14 cellular contexts compared by ENCODE assay signal in the genomic region with DNA sequence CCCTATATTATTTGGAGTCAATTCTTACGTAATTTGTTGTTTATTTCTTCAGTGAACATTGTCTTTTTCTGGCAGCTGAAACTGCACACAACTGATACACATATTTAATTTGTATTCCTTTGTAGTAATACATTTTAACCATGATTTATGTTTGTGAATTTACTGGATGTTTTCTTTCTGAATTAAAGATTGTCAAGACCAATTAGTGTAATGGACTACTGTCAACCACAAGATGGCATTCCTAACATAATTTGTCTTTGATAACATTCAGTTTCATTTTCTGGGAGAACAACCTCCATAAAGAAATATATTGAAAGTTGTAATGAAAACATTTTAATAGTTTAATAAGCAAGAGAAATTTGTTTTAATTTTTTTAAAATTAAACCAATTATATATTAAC. TPM values are rescaled to one million over a fixed set of nuclear protein-coding genes. Genes with fewer than 3 reads are reported as not detected.
DNase-seq lines count a peak whose midpoint lies in the region; ATAC-seq and TF ChIP-seq lines count a peak whose summit lies in the region.
"Had no signal": no experiment of that assay in that cellular context is flagged by ENCODE, and none has a peak within 500 bp of the region (broad histone marks: within the 10 kb centered on the region; RNA-seq: fewer than 3 reads in every experiment).

No MANE protein-coding gene starts in this region.

- TF ChIP-seq CTCF in OCI-LY7 (conservative IDR thresholded peaks at IDR 0.05; ENCODE audit: low read length) (peak; percentile 48), dorsolateral prefrontal cortex (IDR thresholded peaks at IDR 0.05 in 54 of 56, conservative IDR thresholded peaks at IDR 0.05 in 2 of 56; ENCODE audit: low read depth in 1 of 56, partially characterized antibody in 56 of 56) (peak in 55 of 56 donors; percentile 51 to 82 (median 66))

- H3K79me1 ChIP-seq in mesenchymal stem cell (replicated peaks; ENCODE audit: low read length, poor library complexity, severe bottlenecking) = no peaks in the 10 kb centered on the region

- CTCF ChIA-PET in OCI-LY7 (lab: Charles Lee; ENCODE audit: unreplicated experiment) = no interaction called here

- H3K27me3 ChIP-seq in dorsolateral prefrontal cortex (no peaks in the 10 kb centered on the region), mesenchymal stem cell (ENCODE audit: control insufficient read depth in 1 of 2, insufficient read depth in 1 of 2, low read length in 2 of 2) (no peaks in the 10 kb centered on the region)

- H3K4me3 ChIP-seq in OCI-LY7 (ENCODE audit: low read depth, low read length, poor library complexity, severe bottlenecking) (no peak overlapping the region), dorsolateral prefrontal cortex (peak overlapping the region in 4 of 59 donors; percentile 1 to 27 (median 16)), mesenchymal stem cell (ENCODE audit: insufficient read depth in 1 of 2, low read depth in 1 of 2, low read length in 2 of 2) (no peak overlapping the region)

- no peak overlapping the region for H3K9ac ChIP-seq in mesenchymal stem cell (ENCODE audit: low read length)

- H3K27ac ChIP-seq in OCI-LY7 (ENCODE audit: low read depth, low read length, poor library complexity, severe bottlenecking) (no peak overlapping the region), dorsolateral prefrontal cortex (peak overlapping the region in 11 of 59 donors; percentile 0 to 46 (median 18)), mesenchymal stem cell (ENCODE audit: low read length, poor library complexity, severe bottlenecking) (no peak overlapping the region)

- H2BK5ac ChIP-seq in mesenchymal stem cell (ENCODE audit: low read depth, low read length, poor library complexity, severe bottlenecking) = no peak overlapping the region

- no peak overlapping the region for H2AK5ac ChIP-seq in mesenchymal stem cell (ENCODE audit: low read length, severe bottlenecking)

- no peak overlapping the region for H3K4ac ChIP-seq in mesenchymal stem cell (ENCODE audit: low read depth in 1 of 2, low read length in 2 of 2)

- peaks cover 4% of the 10 kb centered on the region; the same call in 1 of the 2 replicates for H3K36me3 ChIP-seq in OCI-LY7 (ENCODE audit: insufficient read depth, low read length)
- H3K36me3 ChIP-seq in mesenchymal stem cell (ENCODE audit: control insufficient read depth in 1 of 2, insufficient read depth in 2 of 2, low read depth in 1 of 2, low read length in 2 of 2) = no peaks in the 10 kb centered on the region

- H3K18ac ChIP-seq in mesenchymal stem cell (ENCODE audit: low read depth in 1 of 2, low read length in 2 of 2) = no peak overlapping the region

- no peaks in the 10 kb centered on the region for H3K79me2 ChIP-seq in OCI-LY7 (ENCODE audit: insufficient read depth, low read depth, low read length)

- no peaks in the 10 kb centered on the region for H3K9me2 ChIP-seq in OCI-LY7 (ENCODE audit: insufficient read depth, low read length)

- no peak overlapping the region for H2BK12ac ChIP-seq in mesenchymal stem cell (ENCODE audit: low read length in 2 of 2)

- no TSS peak for BruUV-seq in OCI-LY7 (replicated peaks; lab: Mats Ljungman, UMichigan)

- no peaks in the 10 kb centered on the region for H4K20me1 ChIP-seq in OCI-LY7 (ENCODE audit: insufficient read depth, low read length)

- intact Hi-C loops in OCI-LY7 (cut with micrococcal nuclease; ENCODE audit: unreplicated experiment) (no loop called here), dorsolateral prefrontal cortex (cut with DNase I) (loop anchor here in 1 of 2 donors (5.0 to 10.0 kb wide), 2 partner anchors 56 to 198 kb away; no protein-coding TSS in a partner anchor), sciatic nerve (cut with DNase I) (no loop called here)

- no peak overlapping the region for H3K23ac ChIP-seq in mesenchymal stem cell (ENCODE audit: low read length in 2 of 2)

- H3K4me1 ChIP-seq in OCI-LY7 (ENCODE audit: insufficient read depth, low read length, poor library complexity, severe bottlenecking) (no peaks in the 10 kb centered on the region), mesenchymal stem cell (ENCODE audit: control insufficient read depth, insufficient read depth, low read depth, low read length) (no peaks in the 10 kb centered on the region)

- no peak overlapping the region for H4K8ac ChIP-seq in mesenchymal stem cell (ENCODE audit: low read length)

- DNase-seq in EH (ENCODE audit: low read depth) = peak; percentile 62
- DNase-seq in OCI-LY7 (ENCODE audit: low spot score) = no peak
- no peak for DNase-seq in dorsolateral prefrontal cortex
- DNase-seq in mesenchymal stem cell = peak; percentile 27
- no peak for DNase-seq in NCI-H2171 treated with DMSO at 0.1 percent for 48 hours (lab: John Stamatoyannopoulos, UW)
- no peak for DNase-seq in sciatic nerve (ENCODE audit: low spot score)
- DNase-seq: activated T-cell treated with anti-CD3 and anti-CD28 coated beads, Interleukin-2, amount 50 U/mL, for 72 hours; GF-D8; KG1; NCI-H526; posterior cingulate gyrus had no signal

- H3K9me3 ChIP-seq in OCI-LY7 (ENCODE audit: low read length) (no peaks in the 10 kb centered on the region), mesenchymal stem cell (ENCODE audit: control insufficient read depth, low read length) (no peaks in the 10 kb centered on the region)

- no peak overlapping the region for H2BK15ac ChIP-seq in mesenchymal stem cell (ENCODE audit: low read depth, poor library complexity, severe bottlenecking)

- ATAC-seq in GM21619 (IDR thresholded peaks at IDR 0.05; ENCODE audit: unreplicated experiment) (no peak), HG02852 (IDR thresholded peaks at IDR 0.05; ENCODE audit: unreplicated experiment) (no peak), sciatic nerve (no peak)
- ATAC-seq: activated T-cell treated with anti-CD3 and anti-CD28 coated beads, Interleukin-2, amount 50 U/mL, for 72 hours had no signal

- H4K91ac ChIP-seq in mesenchymal stem cell (ENCODE audit: low read length) = no peak overlapping the region

- H3K4me2 ChIP-seq in OCI-LY7 (ENCODE audit: low read length) (no peak overlapping the region), mesenchymal stem cell (ENCODE audit: low read length, poor library complexity, severe bottlenecking) (no peak overlapping the region)

- no CpG with 5 or more reads among the region's 1 CpG for WGBS in mesenchymal stem cell

- no peak overlapping the region for H3K14ac ChIP-seq in mesenchymal stem cell (ENCODE audit: low read length in 2 of 2)

- POLR2A ChIA-PET in OCI-LY7 (lab: Charles Lee) = no interaction called here

- H2AFZ ChIP-seq in OCI-LY7 (ENCODE audit: low read length) (no peak overlapping the region), mesenchymal stem cell (ENCODE audit: low read depth, low read length) (no peak overlapping the region)

- no peak overlapping the region for H2BK120ac ChIP-seq in mesenchymal stem cell (ENCODE audit: low read depth, low read length)

RNA-seq across cellular contexts. Expression of a gene that starts 10.1 kb away (rescaled TPM):
- 3.6 and 5.5 TPM in 2 replicates for total RNA-seq in OCI-LY7 (2014; rRNA removed; shearing (Covaris generic))
- total RNA-seq in OCI-LY7 (2022) (7.9 and 8.3 TPM in 2 replicates), dorsolateral prefrontal cortex (10 to 100 TPM in 70 of 120 experiments, 1 to 10 TPM in 50; 5.6 to 16.0 (median 10.5) TPM), sciatic nerve (3.0 TPM)
- 0.91 TPM for polyA plus RNA-seq in mesenchymal stem cell (2013, experiment 1 of 2)
- 0.85 TPM for polyA plus RNA-seq in mesenchymal stem cell (2013, experiment 2 of 2)

RNA-seq across cellular contexts. Expression of a gene that starts 10.5 kb away (rescaled TPM):
- total RNA-seq in OCI-LY7 (2014; rRNA removed; shearing (Covaris generic)) = 0.39 TPM in 1 of 2 replicates, not detected in the other
- total RNA-seq in OCI-LY7 (2022) = not detected in 2 replicates
- 10 to 100 TPM in 13 of 120 experiments, 1 to 10 TPM in 107; 2.2 to 13.6 (median 6.8) TPM for total RNA-seq in dorsolateral prefrontal cortex
- polyA plus RNA-seq in mesenchymal stem cell (2013, experiment 1 of 2) = 0.03 TPM
- polyA plus RNA-seq in mesenchymal stem cell (2013, experiment 2 of 2) = not detected
- total RNA-seq in sciatic nerve = 0.09 TPM
- total RNA-seq: activated T-cell treated with anti-CD3 and anti-CD28 coated beads, Interleukin-2, amount 50 U/mL, for 72 hours; T-helper 2 cell treated with Interferon-gamma antibody and Interleukin-4, amounts not matched to agents 100 ng/mL and 5 ng/mL, for 36 hours had no signal

Comparison
In these comparisons a context has a peak if more than half of its experiments do, and no peak if none do; other contexts are left out.
1. DNase-seq: peak in EH (single experiment) and mesenchymal stem cell (single experiment); none in OCI-LY7 (single experiment), dorsolateral prefrontal cortex (0 of 10), NCI-H2171 treated with DMSO at 0.1 percent for 48 hours (single experiment) and sciatic nerve (single experiment).